ENCODE assay signal across 1 cellular context in genomic region chr10:97827778-97828291, GRCh38.
TF ChIP-seq lines count a peak whose summit lies in the region.

No MANE protein-coding gene starts in this region.

TF ChIP-seq in IMR-90, 13 proteins besides CTCF, POLR2A, EP300 and RAD21:
- TF ChIP-seq, protein P1, sequence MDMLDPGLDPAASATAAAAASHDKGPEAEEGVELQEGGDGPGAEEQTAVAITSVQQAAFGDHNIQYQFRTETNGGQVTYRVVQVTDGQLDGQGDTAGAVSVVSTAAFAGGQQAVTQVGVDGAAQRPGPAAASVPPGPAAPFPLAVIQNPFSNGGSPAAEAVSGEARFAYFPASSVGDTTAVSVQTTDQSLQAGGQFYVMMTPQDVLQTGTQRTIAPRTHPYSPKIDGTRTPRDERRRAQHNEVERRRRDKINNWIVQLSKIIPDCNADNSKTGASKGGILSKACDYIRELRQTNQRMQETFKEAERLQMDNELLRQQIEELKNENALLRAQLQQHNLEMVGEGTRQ (IDR thresholded peaks at IDR 0.05; ENCODE audit: low read depth, low read length), result no peak
- TF ChIP-seq FOS (IDR thresholded peaks at IDR 0.05; ENCODE audit: low read depth, low read length) (no peak), CEBPB (IDR thresholded peaks at IDR 0.05; ENCODE audit: low read depth, low read length) (no peak), MXI1 (IDR thresholded peaks at IDR 0.05; ENCODE audit: borderline replicate concordance, low read depth, low read length) (no peak), SMC3 (IDR thresholded peaks at IDR 0.05; ENCODE audit: low read depth, low read length) (no peak), MAZ (IDR thresholded peaks at IDR 0.05; ENCODE audit: borderline replicate concordance, low read depth, low read length) (no peak), NFE2L2 (IDR thresholded peaks at IDR 0.05; ENCODE audit: low read depth, low read length) (no peak), ELK1 (IDR thresholded peaks at IDR 0.05; ENCODE audit: borderline replicate concordance, low read depth, low read length) (no peak), RCOR1 (IDR thresholded peaks at IDR 0.05; ENCODE audit: insufficient replicate concordance, low read length) (no peak), BHLHE40 (IDR thresholded peaks at IDR 0.05; ENCODE audit: low read depth, low read length) (no peak), RFX5 (IDR thresholded peaks at IDR 0.05; ENCODE audit: low read depth, low read length) (no peak), MAFK (IDR thresholded peaks at IDR 0.05; ENCODE audit: low read depth, low read length) (no peak), CHD1 (IDR thresholded peaks at IDR 0.05; ENCODE audit: low read depth, low read length) (no peak)
